Comparison of ENCODE assay signal across 8 cellular contexts in genomic region chr5:138105709-138106108, GRCh38. TPM values are rescaled to one million over a fixed set of nuclear protein-coding genes. Genes with fewer than 3 reads are reported as not detected.
"Had no signal": no experiment of that assay in that cellular context is flagged by ENCODE, and none has a peak within 500 bp of the region (broad histone marks: within the 10 kb centered on the region; RNA-seq: fewer than 3 reads in every experiment).

No MANE protein-coding gene starts in this region.

- FAIRE-seq: G401.6, GM12878, GM12891, GM12892, GM18507, GM19239 had no signal

- ATAC-seq: GM12878 had no signal

- H3K4me3 ChIP-seq: GM12878 had no signal

- DNase-seq: GDM1, GF-D8 had no signal

RNA-seq across cellular contexts. Expression of gene WNT8A, which starts 21.9 kb away (rescaled TPM):
- total RNA-seq: GM12878 had no signal
- polyA plus RNA-seq: GM12878 had no signal

RNA-seq across cellular contexts. Expression of gene NME5, which starts 33.5 kb away (rescaled TPM):
- total RNA-seq: GM12878 had no signal
